Comparison of ENCODE assay signal across 8 cellular contexts in genomic region chr2:213119061-213119809, GRCh38. TPM values are rescaled to one million over a fixed set of nuclear protein-coding genes. Genes with fewer than 3 reads are reported as not detected.
DNase-seq lines count a peak whose midpoint lies in the region; ATAC-seq, FAIRE-seq and TF ChIP-seq lines count a peak whose summit lies in the region.

No MANE protein-coding gene starts in this region.

- peaks cover 6% of the 10 kb centered on the region for H3K4me1 Mint-ChIP-seq in nephron progenitor cell

- peak; percentile 72 for ATAC-seq in GM21737 (IDR thresholded peaks at IDR 0.05; ENCODE audit: unreplicated experiment)
- ATAC-seq in stimulated activated naive CD8-positive, alpha-beta T cell treated with anti-CD3 and anti-CD28 coated beads, Interleukin-15, Interleukin-2, amounts not matched to agents 100 U/mL and 50 U/mL, for 24 hours: peak; percentile 85

- peaks cover 1% of the 10 kb centered on the region for H3K36me3 ChIP-seq in bronchial epithelial cell (ENCODE audit: control insufficient read depth, insufficient read depth, low read length)

- H3K27ac Mint-ChIP-seq in nephron progenitor cell: no peak overlapping the region

- no peaks in the 10 kb centered on the region for H3K27me3 Mint-ChIP-seq in nephron progenitor cell (ENCODE audit: low read depth, poor library complexity)

- no peaks in the 10 kb centered on the region for H3K36me3 Mint-ChIP-seq in nephron progenitor cell (ENCODE audit: low read depth)

- DNase-seq in GM13977 (ENCODE audit: low spot score): peak; percentile 29
- peak; percentile 86 for DNase-seq in LHCN-M2 (ENCODE audit: low read depth)
- DNase-seq in bronchial epithelial cell (ENCODE audit: low read depth): peak; percentile 93
- DNase-seq in stimulated activated naive CD8-positive, alpha-beta T cell treated with anti-CD3 and anti-CD28 coated beads, Interleukin-15, Interleukin-2, amounts not matched to agents 100 U/mL and 50 U/mL, for 24 hours: peak; percentile 26
- DNase-seq in T1000 (lab: John Stamatoyannopoulos, UW): no peak
- DNase-seq in nephron progenitor cell: no peak
- no peak for DNase-seq in T-helper 9 cell

- in situ Hi-C loops in GM13977 (cut with MboI; ENCODE audit: low pct_unique_long_range_greater_than_20kb, low sequenced_read_pairs, unreplicated experiment): no loop called here

- H3K4me3 Mint-ChIP-seq in nephron progenitor cell: no peak overlapping the region

- TF ChIP-seq CTCF in GM13977 (IDR thresholded peaks at IDR 0.05; ENCODE audit: extremely low read depth, insufficient read depth, missing control alignments) (no peak), bronchial epithelial cell (IDR thresholded peaks at IDR 0.05; ENCODE audit: insufficient read depth, low read length, severe bottlenecking) (no peak), nephron progenitor cell (IDR thresholded peaks at IDR 0.05) (no peak)

- H3K4me3 ChIP-seq in bronchial epithelial cell (ENCODE audit: low read depth, low read length): no peak overlapping the region

- no peaks in the 10 kb centered on the region for H3K27me3 ChIP-seq in bronchial epithelial cell (ENCODE audit: control insufficient read depth, insufficient read depth, low read length)

- no peaks in the 10 kb centered on the region for H3K9me3 Mint-ChIP-seq in nephron progenitor cell

- FAIRE-seq in bronchial epithelial cell (lab: Jason Lieb, UNC): no peak

RNA-seq across cellular contexts. Expression of gene IKZF2, which starts 32.2 kb away (rescaled TPM):
- total RNA-seq in LHCN-M2 (2014; rRNA removed): 5.1 and 6.1 TPM in 2 replicates
- polyA plus RNA-seq in LHCN-M2 (2012): 1.3 TPM
- 9.0 and 27.4 TPM in 2 replicates for total RNA-seq in bronchial epithelial cell

Comparison
In these comparisons a context has a peak if more than half of its experiments do, and no peak if none do; other contexts are left out.
1. DNase-seq: peak in GM13977 (single experiment), LHCN-M2 (single experiment), bronchial epithelial cell (single experiment) and stimulated activated naive CD8-positive, alpha-beta T cell treated with anti-CD3 and anti-CD28 coated beads, Interleukin-15, Interleukin-2, amounts not matched to agents 100 U/mL and 50 U/mL, for 24 hours (single experiment); none in T1000 (single experiment), nephron progenitor cell (single experiment) and T-helper 9 cell (single experiment).